ENCODE assay signal across 8 cellular contexts in the genomic region with DNA sequence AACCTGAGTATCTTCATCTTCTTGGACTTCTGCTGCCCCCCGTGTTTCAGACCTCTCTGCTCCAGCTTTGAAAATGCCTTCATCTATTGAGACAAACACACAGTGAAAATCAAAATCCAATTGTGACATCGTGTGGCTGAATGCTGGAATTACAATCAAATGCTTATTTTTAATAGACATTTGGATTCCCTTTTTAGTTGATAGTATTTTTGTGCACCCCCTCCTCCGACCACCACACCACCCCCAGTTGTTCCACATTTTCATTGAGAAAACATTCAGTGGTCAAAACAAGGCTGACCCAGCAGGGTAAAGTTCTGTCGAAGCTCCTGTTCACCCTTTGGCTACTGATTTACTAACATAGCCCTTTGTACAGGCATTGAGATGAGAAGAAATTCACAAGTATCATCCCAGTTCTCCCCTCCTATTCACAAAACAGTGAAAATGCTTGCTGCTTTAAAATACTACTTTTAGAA.
DNase-seq lines count a peak whose midpoint lies in the region; ATAC-seq and TF ChIP-seq lines count a peak whose summit lies in the region.
"Had no signal": no experiment of that assay in that cellular context is flagged by ENCODE, and none has a peak within 500 bp of the region (broad histone marks: within the 10 kb centered on the region; RNA-seq: fewer than 3 reads in every experiment).

No MANE protein-coding gene starts in this region.

- H3K27ac ChIP-seq in DND-41 (ENCODE audit: low read length) (no peak overlapping the region), GM23338 (ENCODE audit: low read depth) (no peak overlapping the region), iPS DF 6.9 (ENCODE audit: low read length) (no peak overlapping the region), thyroid gland (no peak overlapping the region)
- H3K27ac ChIP-seq: skin epidermis had no signal

- H3K27ac Mint-ChIP-seq in GM23338 (no peak overlapping the region), WTC11 (no peak overlapping the region)

- CTCF ChIA-PET in WTC11 (lab: Charles Lee): interaction anchor here (0.7 to 2.3 kb wide), 11 partner anchors 14 to 153 kb away, joined by 3 to 12 read pairs (median 4); a partner anchor contains a TSS

- H3K4me1 ChIP-seq in DND-41 (ENCODE audit: insufficient read depth, low read length) (no peaks in the 10 kb centered on the region), GM23338 (ENCODE audit: insufficient read depth) (no peaks in the 10 kb centered on the region), iPS DF 6.9 (ENCODE audit: control insufficient read depth, insufficient read depth, low read length) (no peaks in the 10 kb centered on the region), thyroid gland (no peaks in the 10 kb centered on the region)

- peak; percentile 26 for DNase-seq in DND-41
- peak; percentile 68 for DNase-seq in GM23338 (ENCODE audit: low spot score)
- peak; percentile 42 to 56 for DNase-seq in NCI-H1930 (lab: John Stamatoyannopoulos, UW)
- DNase-seq in WTC11 (ENCODE audit: low spot score): no peak
- peak; percentile 11 for DNase-seq in iPS DF 6.9 (ENCODE audit: low read depth, low spot score)
- DNase-seq in thyroid gland: peak; percentile 13 to 15

- H3F3A ChIP-seq in GM23338 (replicated peaks; ENCODE audit: low read depth): no peaks in the 10 kb centered on the region

- H3K36me3 ChIP-seq in DND-41 (ENCODE audit: insufficient read depth, low read length): no peaks in the 10 kb centered on the region
- H3K36me3 ChIP-seq in GM23338 (ENCODE audit: insufficient read depth): no peaks in the 10 kb centered on the region
- H3K36me3 ChIP-seq in iPS DF 6.9 (ENCODE audit: control insufficient read depth, insufficient read depth, low read length): no peaks in the 10 kb centered on the region
- no peaks in the 10 kb centered on the region for H3K36me3 ChIP-seq in thyroid gland

- H3K9me3 Mint-ChIP-seq in GM23338 (peaks cover 3% of the 10 kb centered on the region; the same call in 1 of the 3 replicates), WTC11 (peaks cover 20% of the 10 kb centered on the region)

- H3K79me2 ChIP-seq in DND-41 (ENCODE audit: insufficient read depth, low read length) (no peaks in the 10 kb centered on the region), GM23338 (replicated peaks; ENCODE audit: insufficient read depth) (no peaks in the 10 kb centered on the region)

- TF ChIP-seq CTCF in DND-41 (IDR thresholded peaks at IDR 0.05; ENCODE audit: borderline replicate concordance, extremely low read depth, low read length, poor library complexity, severe bottlenecking): peak; percentile 86
- peak; percentile 75 to 77 for TF ChIP-seq CTCF in GM23338 (conservative IDR thresholded peaks at IDR 0.05; ENCODE audit: low read depth in 2 of 2)
- peak; percentile 47 for TF ChIP-seq CTCF in WTC11 (IDR thresholded peaks at IDR 0.05)
- TF ChIP-seq CTCF in thyroid gland (IDR thresholded peaks at IDR 0.05): peak; percentile 32 to 82 (median 52)

- H2AFZ ChIP-seq in DND-41 (ENCODE audit: low read depth, low read length) (no peak overlapping the region), GM23338 (no peak overlapping the region)

- no peak overlapping the region for H3K9ac ChIP-seq in DND-41 (ENCODE audit: low read depth, low read length)

- H3K9me3 ChIP-seq in DND-41 (ENCODE audit: insufficient read depth, low read length, severe bottlenecking) (no peaks in the 10 kb centered on the region), iPS DF 6.9 (ENCODE audit: control insufficient read depth, insufficient read depth, low read length) (no peaks in the 10 kb centered on the region), thyroid gland (no peaks in the 10 kb centered on the region)

- H3K4me3 ChIP-seq in DND-41 (ENCODE audit: low read depth in 1 of 2, low read length in 2 of 2): no peak overlapping the region
- H3K4me3 ChIP-seq in GM23338: no peak overlapping the region
- no peak overlapping the region for H3K4me3 ChIP-seq in iPS DF 6.9 (ENCODE audit: low read length)
- no peak overlapping the region for H3K4me3 ChIP-seq in thyroid gland (replicated peaks in 1 of 3)
- H3K4me3 ChIP-seq: skin epidermis had no signal

- H3K4me1 Mint-ChIP-seq in GM23338: no peaks in the 10 kb centered on the region
- H3K4me1 Mint-ChIP-seq in WTC11: no peaks in the 10 kb centered on the region

- WGBS in iPS DF 6.9 (ENCODE audit: insufficient coverage, insufficient read length): no CpG with 5 or more reads among the region's 4 CpGs
- WGBS in thyroid gland, 2 donors: 3 to 6% methylated on average over 4 of the region's 4 CpGs

- H3K4me3 Mint-ChIP-seq in GM23338 (no peak overlapping the region), WTC11 (no peak overlapping the region)

- ATAC-seq in DND-41 (ENCODE audit: insufficient read depth, low read depth) (peak; percentile 78), GM23338 (peak; percentile 77), WTC11 (peak; percentile 67), HG03354 (IDR thresholded peaks at IDR 0.05; ENCODE audit: poor library complexity, severe bottlenecking, unreplicated experiment) (no peak)

- H3K36me3 Mint-ChIP-seq in GM23338 (ENCODE audit: low read depth): no peaks in the 10 kb centered on the region
- no peaks in the 10 kb centered on the region for H3K36me3 Mint-ChIP-seq in WTC11

- H3K4me2 ChIP-seq in DND-41 (ENCODE audit: insufficient read depth, low read length) (no peak overlapping the region), GM23338 (no peak overlapping the region)

- TF ChIP-seq POLR2A in thyroid gland (IDR thresholded peaks at IDR 0.05): no peak

- H3K27me3 Mint-ChIP-seq in GM23338 (ENCODE audit: insufficient read depth, low read depth, poor library complexity) (peaks cover 3% of the 10 kb centered on the region), WTC11 (ENCODE audit: low read depth) (no peaks in the 10 kb centered on the region; the same call in 1 of the 2 replicates)

- intact Hi-C loops in thyroid gland (cut with DNase I): loop anchor here (5.0 to 10.0 kb wide), 2 partner anchors 70 to 143 kb away; no protein-coding TSS in a partner anchor

- no peaks in the 10 kb centered on the region for H4K20me1 ChIP-seq in DND-41 (ENCODE audit: insufficient read depth, low read length)
- no peaks in the 10 kb centered on the region for H4K20me1 ChIP-seq in GM23338 (replicated peaks; ENCODE audit: insufficient read depth)

- H3K9me2 ChIP-seq in GM23338 (ENCODE audit: insufficient read depth): no peaks in the 10 kb centered on the region

- H3K27me3 ChIP-seq in DND-41 (ENCODE audit: insufficient read depth, low read length, poor library complexity) (peaks cover 3% of the 10 kb centered on the region), GM23338 (ENCODE audit: insufficient read depth) (no peaks in the 10 kb centered on the region), iPS DF 6.9 (ENCODE audit: control insufficient read depth, insufficient read depth, low read length) (no peaks in the 10 kb centered on the region), thyroid gland (no peaks in the 10 kb centered on the region)

- POLR2A ChIA-PET in WTC11 (lab: Charles Lee): no interaction called here

TF ChIP-seq in GM23338, 12 proteins besides CTCF, POLR2A, EP300 and RAD21 (continues in another document):
- TF ChIP-seq STAT1 (IDR thresholded peaks at IDR 0.05; ENCODE audit: unreplicated experiment): no peak
- no peak for TF ChIP-seq POLR2AphosphoS5 (IDR thresholded peaks at IDR 0.05; ENCODE audit: low read depth)
- TF ChIP-seq JUNB (IDR thresholded peaks at IDR 0.05; ENCODE audit: unreplicated experiment): no peak

TF ChIP-seq in WTC11, 78 proteins besides CTCF, POLR2A, EP300 and RAD21:
- no peak for TF ChIP-seq GRHL2 (CRISPR knock-in tag; IDR thresholded peaks at IDR 0.05; ENCODE audit: insufficient replicate concordance, severe bottlenecking)
- TF ChIP-seq OVOL2 (CRISPR knock-in tag; IDR thresholded peaks at IDR 0.05; ENCODE audit: borderline replicate concordance): no peak
- TF ChIP-seq SP1 (CRISPR knock-in tag; conservative IDR thresholded peaks at IDR 0.05): no peak
- no peak for TF ChIP-seq GTF2I (CRISPR knock-in tag; conservative IDR thresholded peaks at IDR 0.05)
- TF ChIP-seq, protein P1, sequence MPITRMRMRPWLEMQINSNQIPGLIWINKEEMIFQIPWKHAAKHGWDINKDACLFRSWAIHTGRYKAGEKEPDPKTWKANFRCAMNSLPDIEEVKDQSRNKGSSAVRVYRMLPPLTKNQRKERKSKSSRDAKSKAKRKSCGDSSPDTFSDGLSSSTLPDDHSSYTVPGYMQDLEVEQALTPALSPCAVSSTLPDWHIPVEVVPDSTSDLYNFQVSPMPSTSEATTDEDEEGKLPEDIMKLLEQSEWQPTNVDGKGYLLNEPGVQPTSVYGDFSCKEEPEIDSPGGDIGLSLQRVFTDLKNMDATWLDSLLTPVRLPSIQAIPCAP (CRISPR knock-in tag; IDR thresholded peaks at IDR 0.05): no peak
- TF ChIP-seq, protein P2, sequence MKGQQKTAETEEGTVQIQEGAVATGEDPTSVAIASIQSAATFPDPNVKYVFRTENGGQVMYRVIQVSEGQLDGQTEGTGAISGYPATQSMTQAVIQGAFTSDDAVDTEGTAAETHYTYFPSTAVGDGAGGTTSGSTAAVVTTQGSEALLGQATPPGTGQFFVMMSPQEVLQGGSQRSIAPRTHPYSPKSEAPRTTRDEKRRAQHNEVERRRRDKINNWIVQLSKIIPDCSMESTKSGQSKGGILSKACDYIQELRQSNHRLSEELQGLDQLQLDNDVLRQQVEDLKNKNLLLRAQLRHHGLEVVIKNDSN (CRISPR knock-in tag; IDR thresholded peaks at IDR 0.05): no peak
